In genomic region chr6:110617057-110617456, GRCh38 we compare ENCODE assay signal across 10 cellular contexts.
DNase-seq lines count a peak whose midpoint lies in the region; ATAC-seq and TF ChIP-seq lines count a peak whose summit lies in the region.
"Had no signal": no experiment of that assay in that cellular context is flagged by ENCODE, and none has a peak within 500 bp of the region (broad histone marks: within the 10 kb centered on the region; RNA-seq: fewer than 3 reads in every experiment).

No MANE protein-coding gene starts in this region.

- peak overlapping the region; percentile 84 for H3K27ac Mint-ChIP-seq in stimulated activated memory B cell treated with anti-CD40 and anti-IgM and Interleukin-4, amounts not matched to agents 10 μg/mL and 1 μg/mL and 100 μg/mL, for 72 hours
- H3K27ac Mint-ChIP-seq in progenitor cell of endocrine pancreas = no peak overlapping the region

- no peak overlapping the region for H3K4me3 Mint-ChIP-seq in stimulated activated memory B cell treated with anti-CD40 and anti-IgM and Interleukin-4, amounts not matched to agents 10 μg/mL and 1 μg/mL and 100 μg/mL, for 72 hours
- no peak overlapping the region for H3K4me3 Mint-ChIP-seq in progenitor cell of endocrine pancreas (ENCODE audit: low read depth)
- H3K4me3 Mint-ChIP-seq: naive B cell had no signal

- peaks cover 65% of the 10 kb centered on the region for H3K36me3 Mint-ChIP-seq in stimulated activated memory B cell treated with anti-CD40 and anti-IgM and Interleukin-4, amounts not matched to agents 10 μg/mL and 1 μg/mL and 100 μg/mL, for 72 hours
- H3K36me3 Mint-ChIP-seq in progenitor cell of endocrine pancreas (ENCODE audit: insufficient read depth) = peaks cover 24% of the 10 kb centered on the region

- DNase-seq in COLO829 (ENCODE audit: low spot score) (no peak), progenitor cell of endocrine pancreas (ENCODE audit: low spot score, unreplicated experiment) (no peak), HT-29 (ENCODE audit: low spot score) (no peak)
- DNase-seq: naive B cell, T-helper 9 cell, tibial artery had no signal

- no peaks in the 10 kb centered on the region for H3K27me3 Mint-ChIP-seq in stimulated activated memory B cell treated with anti-CD40 and anti-IgM and Interleukin-4, amounts not matched to agents 10 μg/mL and 1 μg/mL and 100 μg/mL, for 72 hours
- no peaks in the 10 kb centered on the region for H3K27me3 Mint-ChIP-seq in progenitor cell of endocrine pancreas
- H3K27me3 Mint-ChIP-seq: naive B cell had no signal

- H3K4me1 Mint-ChIP-seq in stimulated activated memory B cell treated with anti-CD40 and anti-IgM and Interleukin-4, amounts not matched to agents 10 μg/mL and 1 μg/mL and 100 μg/mL, for 72 hours = peaks cover 35% of the 10 kb centered on the region
- peaks cover 23% of the 10 kb centered on the region for H3K4me1 Mint-ChIP-seq in progenitor cell of endocrine pancreas (ENCODE audit: low read depth)

- peak; percentile 75 for ATAC-seq in GM19025 (IDR thresholded peaks at IDR 0.05; ENCODE audit: low read depth, unreplicated experiment)
- ATAC-seq in HG02588 (IDR thresholded peaks at IDR 0.05; ENCODE audit: unreplicated experiment) = peak; percentile 94
- ATAC-seq in HG03575 (IDR thresholded peaks at IDR 0.05; ENCODE audit: extremely low read depth, insufficient number of reproducible peaks, low FRiP score, unreplicated experiment) = peak; percentile 72
- ATAC-seq in stimulated activated memory B cell treated with anti-CD40 and anti-IgM and Interleukin-4, amounts not matched to agents 10 μg/mL and 1 μg/mL and 100 μg/mL, for 72 hours = peak; percentile 95

- no peaks in the 10 kb centered on the region for H3K9me3 Mint-ChIP-seq in stimulated activated memory B cell treated with anti-CD40 and anti-IgM and Interleukin-4, amounts not matched to agents 10 μg/mL and 1 μg/mL and 100 μg/mL, for 72 hours
- no peaks in the 10 kb centered on the region for H3K9me3 Mint-ChIP-seq in progenitor cell of endocrine pancreas (ENCODE audit: low read depth)
- H3K9me3 Mint-ChIP-seq: naive B cell had no signal

- TF ChIP-seq CTCF in progenitor cell of endocrine pancreas (IDR thresholded peaks at IDR 0.05; ENCODE audit: unreplicated experiment) = no peak
